In the genomic region with DNA sequence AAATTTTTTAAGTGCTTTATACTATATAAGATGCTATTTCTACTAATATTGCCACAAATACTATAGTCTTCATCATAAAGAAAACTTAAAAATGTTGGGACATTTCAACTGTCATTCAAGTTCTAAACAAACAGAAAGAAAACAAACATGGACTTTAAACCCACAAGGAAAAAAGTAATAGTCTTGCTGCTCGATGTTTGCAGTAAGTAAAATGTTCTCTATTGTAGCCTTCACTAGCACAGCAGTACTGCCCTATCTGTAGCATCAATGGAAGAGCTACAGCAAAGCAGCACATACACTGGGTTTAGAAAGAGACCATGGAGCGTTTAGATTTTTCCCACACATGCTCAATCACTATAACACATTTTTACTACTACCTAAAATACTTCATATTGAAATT, we compare ENCODE assay signal across 15 cellular contexts.
"Had no signal": no experiment of that assay in that cellular context is flagged by ENCODE, and none has a peak within 500 bp of the region (broad histone marks: within the 10 kb centered on the region; RNA-seq: fewer than 3 reads in every experiment).

No MANE protein-coding gene starts in this region.

- H3K4me3 Mint-ChIP-seq: natural killer cell; stimulated activated memory B cell treated with anti-CD40 and anti-IgM and Interleukin-4, amounts not matched to agents 10 μg/mL and 1 μg/mL and 100 μg/mL, for 72 hours; T-helper 2 cell treated with Interferon-gamma antibody and Interleukin-4, amounts not matched to agents 5 μg/mL and 100 μg/mL, for 36 hours had no signal

- H3K27ac Mint-ChIP-seq: activated naive CD4-positive, alpha-beta T cell treated with anti-CD3 and anti-CD28 coated beads, Interleukin-2, amount 50 U/mL, for 72 hours; natural killer cell; stimulated activated memory B cell treated with anti-CD40 and anti-IgM and Interleukin-4, amounts not matched to agents 10 μg/mL and 1 μg/mL and 100 μg/mL, for 72 hours; T-helper 2 cell treated with Interferon-gamma antibody and Interleukin-4, amounts not matched to agents 5 μg/mL and 100 μg/mL, for 36 hours had no signal

- H3K27me3 Mint-ChIP-seq: stimulated activated memory B cell treated with anti-CD40 and anti-IgM and Interleukin-4, amounts not matched to agents 10 μg/mL and 1 μg/mL and 100 μg/mL, for 72 hours had no signal

- H3K36me3 Mint-ChIP-seq: activated naive CD4-positive, alpha-beta T cell treated with anti-CD3 and anti-CD28 coated beads, Interleukin-2, amount 50 U/mL, for 72 hours; natural killer cell; stimulated activated memory B cell treated with anti-CD40 and anti-IgM and Interleukin-4, amounts not matched to agents 10 μg/mL and 1 μg/mL and 100 μg/mL, for 72 hours had no signal

- ATAC-seq: activated naive CD4-positive, alpha-beta T cell treated with anti-CD3 and anti-CD28 coated beads, Interleukin-2, amount 50 U/mL, for 72 hours; lower lobe of right lung; natural killer cell; sciatic nerve; stimulated activated memory B cell treated with anti-CD40 and anti-IgM and Interleukin-4, amounts not matched to agents 10 μg/mL and 1 μg/mL and 100 μg/mL, for 72 hours had no signal

- DNase-seq: activated CD4-positive, alpha-beta T cell treated with anti-CD3 and anti-CD28 coated beads, Interleukin-2, amount 50 U/mL, for 4 hours; activated gamma-delta T cell; adrenal gland; cerebellar nuclear complex; cortex of kidney; head of caudate nucleus; lower lobe of right lung; natural killer cell; stimulated activated CD4-positive, alpha-beta T cell treated with anti-CD3 and anti-CD28 coated beads, Interleukin-4, amount 100 ng/mL, for 4 hours; testis; upper lobe of left lung had no signal

- H3K4me1 Mint-ChIP-seq: natural killer cell; stimulated activated memory B cell treated with anti-CD40 and anti-IgM and Interleukin-4, amounts not matched to agents 10 μg/mL and 1 μg/mL and 100 μg/mL, for 72 hours had no signal

- H3K9me3 Mint-ChIP-seq: activated naive CD4-positive, alpha-beta T cell treated with anti-CD3 and anti-CD28 coated beads, Interleukin-2, amount 50 U/mL, for 72 hours; natural killer cell; stimulated activated memory B cell treated with anti-CD40 and anti-IgM and Interleukin-4, amounts not matched to agents 10 μg/mL and 1 μg/mL and 100 μg/mL, for 72 hours; T-helper 2 cell treated with Interferon-gamma antibody and Interleukin-4, amounts not matched to agents 5 μg/mL and 100 μg/mL, for 36 hours had no signal
